ENCODE assay signal across 20 cellular contexts in the genomic region with DNA sequence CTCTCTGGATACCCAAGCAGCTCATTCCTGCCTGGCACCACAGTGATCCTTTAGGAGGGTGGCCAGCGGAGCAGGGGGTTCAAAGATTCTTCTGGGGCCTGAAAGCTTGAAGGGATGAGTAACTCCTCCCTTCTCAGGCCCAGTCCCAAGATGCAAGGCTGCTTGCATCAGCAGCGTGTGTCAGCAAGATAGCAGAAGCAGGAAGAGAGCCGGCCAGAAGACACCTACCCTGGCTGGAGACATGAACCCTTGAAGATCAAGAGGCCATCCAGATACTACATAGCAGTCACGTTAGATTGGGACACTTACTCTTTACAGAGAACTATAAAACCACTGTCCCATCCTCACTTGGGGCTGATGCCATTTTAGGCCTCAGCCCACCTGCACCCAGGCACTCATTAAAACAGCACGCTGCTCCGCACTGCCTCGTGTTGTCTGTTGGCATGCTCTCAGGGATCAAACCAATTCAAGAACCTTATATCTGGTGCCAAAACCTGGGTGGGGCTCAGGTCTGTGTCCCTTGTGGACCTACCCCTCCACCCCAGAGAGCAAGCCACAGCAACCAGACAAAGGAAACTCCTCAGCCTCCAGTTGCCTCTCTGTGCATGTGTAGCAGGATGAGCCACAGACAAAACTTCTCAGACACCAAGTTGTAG. TPM values are rescaled to one million over a fixed set of nuclear protein-coding genes. Genes with fewer than 3 reads are reported as not detected.
A peak's percentile ranks its signal among the peaks of the same experiment; 100 is the strongest.
DNase-seq lines count a peak whose midpoint lies in the region; ATAC-seq and TF ChIP-seq lines count a peak whose summit lies in the region.
"Had no signal": no experiment of that assay in that cellular context is flagged by ENCODE, and none has a peak within 500 bp of the region (broad histone marks: within the 10 kb centered on the region; RNA-seq: fewer than 3 reads in every experiment).

No MANE protein-coding gene starts in this region.

- no peak overlapping the region for H2AFZ ChIP-seq in mesenchymal stem cell (ENCODE audit: low read depth, low read length)

- no peak overlapping the region for H3K14ac ChIP-seq in mesenchymal stem cell (ENCODE audit: low read length in 2 of 2)

- H2AK5ac ChIP-seq in mesenchymal stem cell (ENCODE audit: low read length, severe bottlenecking), result no peak overlapping the region

- peaks cover 5% of the 10 kb centered on the region for H3K4me1 ChIP-seq in mesenchymal stem cell (ENCODE audit: control insufficient read depth, insufficient read depth, low read depth, low read length)
- H3K4me1 ChIP-seq in sigmoid colon, result no peaks in the 10 kb centered on the region
- H3K4me1 ChIP-seq: BLaER1, heart right ventricle, tibial nerve had no signal

- H2BK15ac ChIP-seq in mesenchymal stem cell (ENCODE audit: low read depth, poor library complexity, severe bottlenecking), result no peak overlapping the region

- DNase-seq in mesenchymal stem cell (no peak), GM20000 (ENCODE audit: low spot score) (no peak), NCI-H69 (lab: John Stamatoyannopoulos, UW) (no peak), sigmoid colon (no peak)
- DNase-seq in activated CD4-positive, alpha-beta T cell treated with anti-CD3 and anti-CD28 coated beads, Interleukin-2, amount 50 U/mL, for 48 hours, result no peak
- DNase-seq: activated CD8-positive, alpha-beta T cell treated with anti-CD3 and anti-CD28 coated beads, Interleukin-2, amount 10 ng/mL, durations not matched to agents 7 days and 5 days; activated effector memory CD4-positive, alpha-beta T cell treated with Interleukin-2 at 50 U/mL for 16 hours; anterior cingulate cortex; cortex of kidney; DMS79 treated with DMSO at 0.1 percent for 48 hours; heart right ventricle; posterior cingulate gyrus; stimulated activated CD4-positive, alpha-beta T cell treated with anti-CD3 and anti-CD28 coated beads, Interleukin-15, amount 100 ng/mL, for 24 hours had no signal

- H3K9me3 ChIP-seq in mesenchymal stem cell (ENCODE audit: control insufficient read depth, low read length) (no peaks in the 10 kb centered on the region), sigmoid colon (no peaks in the 10 kb centered on the region)
- H3K9me3 ChIP-seq: BLaER1, heart right ventricle, tibial nerve had no signal

- TF ChIP-seq EP300 in sigmoid colon (IDR thresholded peaks at IDR 0.05), result no peak

- no peak overlapping the region for H3K4me2 ChIP-seq in mesenchymal stem cell (ENCODE audit: low read length, poor library complexity, severe bottlenecking)
- H3K4me2 ChIP-seq: BLaER1 had no signal

- H2BK12ac ChIP-seq in mesenchymal stem cell (ENCODE audit: low read length in 2 of 2), result no peak overlapping the region

- no peak overlapping the region for H2BK120ac ChIP-seq in mesenchymal stem cell (ENCODE audit: low read depth, low read length)

- H3K4me3 ChIP-seq in mesenchymal stem cell (ENCODE audit: insufficient read depth in 1 of 2, low read depth in 1 of 2, low read length in 2 of 2) (no peak overlapping the region), sigmoid colon (no peak overlapping the region)
- H3K4me3 ChIP-seq: BLaER1, heart right ventricle, tibial nerve had no signal

- H3K4ac ChIP-seq in mesenchymal stem cell (ENCODE audit: low read depth in 1 of 2, low read length in 2 of 2), result no peak overlapping the region

- no peak overlapping the region for H3K23ac ChIP-seq in mesenchymal stem cell (ENCODE audit: low read length in 2 of 2)

- H3K18ac ChIP-seq in mesenchymal stem cell (ENCODE audit: low read depth in 1 of 2, low read length in 2 of 2), result no peak overlapping the region

- H4K91ac ChIP-seq in mesenchymal stem cell (ENCODE audit: low read length), result no peak overlapping the region

- no peaks in the 10 kb centered on the region for H3K27me3 ChIP-seq in mesenchymal stem cell (ENCODE audit: control insufficient read depth in 1 of 2, insufficient read depth in 1 of 2, low read length in 2 of 2)
- no peaks in the 10 kb centered on the region for H3K27me3 ChIP-seq in sigmoid colon
- H3K27me3 ChIP-seq: BLaER1, heart right ventricle, tibial nerve had no signal

- TF ChIP-seq CTCF in GM20000 (IDR thresholded peaks at IDR 0.05; ENCODE audit: extremely low read depth, missing control alignments) (no peak), sigmoid colon (IDR thresholded peaks at IDR 0.05) (no peak)

- no peak for TF ChIP-seq POLR2A in sigmoid colon (IDR thresholded peaks at IDR 0.05)

- ATAC-seq in GM18867 (IDR thresholded peaks at IDR 0.05; ENCODE audit: unreplicated experiment) (peak; percentile 35), GM21786 (IDR thresholded peaks at IDR 0.05; ENCODE audit: unreplicated experiment) (peak; percentile 37), HG03139 (IDR thresholded peaks at IDR 0.05; ENCODE audit: unreplicated experiment) (peak; percentile 51)
- ATAC-seq: activated CD8-positive, alpha-beta T cell treated with anti-CD3 and anti-CD28 coated beads, Interleukin-2, amount 10 ng/mL, durations not matched to agents 7 days and 5 days; heart right ventricle had no signal

- H3K9ac ChIP-seq in mesenchymal stem cell (ENCODE audit: low read length), result no peak overlapping the region
- H3K9ac ChIP-seq: BLaER1 had no signal

- no peak overlapping the region for H2BK5ac ChIP-seq in mesenchymal stem cell (ENCODE audit: low read depth, low read length, poor library complexity, severe bottlenecking)

- H3K27ac ChIP-seq in mesenchymal stem cell (ENCODE audit: low read length, poor library complexity, severe bottlenecking), result peak overlapping the region; percentile 84
- no peak overlapping the region for H3K27ac ChIP-seq in sigmoid colon
- H3K27ac ChIP-seq: BLaER1, heart right ventricle, tibial nerve had no signal

- H3K79me1 ChIP-seq in mesenchymal stem cell (replicated peaks; ENCODE audit: low read length, poor library complexity, severe bottlenecking), result no peaks in the 10 kb centered on the region

- WGBS in mesenchymal stem cell, result 90% methylated on average over 7 of the region's 7 CpGs
- WGBS in sigmoid colon, 2 donors, result 83% methylated on average over 7 of the region's 7 CpGs; no CpG with 5 or more reads in 1 of the 2 donors

- H4K8ac ChIP-seq in mesenchymal stem cell (ENCODE audit: low read length), result no peak overlapping the region

- H3K36me3 ChIP-seq in mesenchymal stem cell (ENCODE audit: control insufficient read depth in 1 of 2, insufficient read depth in 2 of 2, low read depth in 1 of 2, low read length in 2 of 2) (no peaks in the 10 kb centered on the region), sigmoid colon (no peaks in the 10 kb centered on the region)
- H3K36me3 ChIP-seq: BLaER1, heart right ventricle, tibial nerve had no signal

- intact Hi-C loops in sigmoid colon (cut with DNase I), result no loop called here

RNA-seq across cellular contexts. Expression of a gene that starts 6.5 kb away (rescaled TPM):
- polyA plus RNA-seq in mesenchymal stem cell (2013, experiment 1 of 2), result not detected
- polyA plus RNA-seq in mesenchymal stem cell (2013, experiment 2 of 2), result not detected
- total RNA-seq in sigmoid colon, result 1 to 10 TPM in 1 of 4 donors, not detected in 3; 1.1 TPM
- 100 to 1,000 TPM in 1 of 3 donors, 10 to 100 TPM in 1, not detected in 1; 83.5 to 376 TPM for polyA plus RNA-seq in sigmoid colon
- total RNA-seq: activated CD8-positive, alpha-beta T cell treated with anti-CD3 and anti-CD28 coated beads, Interleukin-2, amount 10 ng/mL, durations not matched to agents 7 days and 5 days; HT1080; MCF 10A; tibial nerve had no signal
- polyA plus RNA-seq: heart right ventricle had no signal
